In the genomic region with DNA sequence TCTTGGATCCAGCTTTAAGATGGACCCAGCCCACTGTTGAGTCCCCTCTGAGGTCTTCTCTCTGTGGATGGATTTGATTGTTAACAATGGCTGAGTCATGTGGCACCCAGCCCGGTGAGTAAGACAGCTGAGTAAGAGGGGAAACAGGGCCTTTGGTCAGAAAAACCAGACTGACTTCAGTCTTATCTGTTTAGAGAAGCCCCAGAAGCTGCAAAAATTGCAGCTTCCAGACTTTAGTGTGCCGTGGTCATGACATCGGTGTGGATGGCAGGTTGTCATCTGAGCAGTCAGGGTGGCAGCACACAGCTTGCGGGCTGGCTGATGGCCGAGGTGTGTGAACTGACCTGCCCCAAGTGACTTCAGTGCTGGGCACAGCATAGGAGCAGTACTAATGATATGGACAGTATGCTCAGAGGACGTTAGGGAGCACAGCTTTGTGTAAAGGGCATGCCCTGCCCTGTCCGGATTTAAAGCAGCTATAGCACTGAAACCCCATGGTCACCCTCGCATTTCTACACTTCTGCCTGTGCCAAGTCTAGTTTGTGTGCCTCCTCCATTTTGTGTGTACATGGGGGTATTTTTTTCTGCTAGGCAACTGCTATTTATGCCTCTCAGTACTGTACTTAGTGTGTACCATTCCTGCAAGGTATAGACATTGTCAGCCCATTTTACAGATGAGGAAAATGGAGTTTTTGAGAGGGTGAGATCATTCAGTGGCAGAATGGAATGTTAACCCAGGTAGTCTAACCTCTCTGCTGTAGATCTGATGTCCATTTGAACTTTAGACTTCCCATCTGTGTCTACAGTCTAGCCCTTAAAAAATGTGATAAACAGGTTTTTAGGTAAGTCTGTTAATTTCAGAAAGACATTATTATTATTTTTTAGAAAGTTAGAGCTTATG, we compare ENCODE assay signal across 1 cellular context.
TF ChIP-seq lines count a peak whose summit lies in the region.

No MANE protein-coding gene starts in this region.

TF ChIP-seq in K562, 482 proteins besides CTCF, POLR2A, EP300 and RAD21 (continued from another document):
- TF ChIP-seq, protein P1, sequence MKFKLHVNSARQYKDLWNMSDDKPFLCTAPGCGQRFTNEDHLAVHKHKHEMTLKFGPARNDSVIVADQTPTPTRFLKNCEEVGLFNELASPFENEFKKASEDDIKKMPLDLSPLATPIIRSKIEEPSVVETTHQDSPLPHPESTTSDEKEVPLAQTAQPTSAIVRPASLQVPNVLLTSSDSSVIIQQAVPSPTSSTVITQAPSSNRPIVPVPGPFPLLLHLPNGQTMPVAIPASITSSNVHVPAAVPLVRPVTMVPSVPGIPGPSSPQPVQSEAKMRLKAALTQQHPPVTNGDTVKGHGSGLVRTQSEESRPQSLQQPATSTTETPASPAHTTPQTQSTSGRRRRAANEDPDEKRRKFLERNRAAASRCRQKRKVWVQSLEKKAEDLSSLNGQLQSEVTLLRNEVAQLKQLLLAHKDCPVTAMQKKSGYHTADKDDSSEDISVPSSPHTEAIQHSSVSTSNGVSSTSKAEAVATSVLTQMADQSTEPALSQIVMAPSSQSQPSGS (CRISPR knock-in tag; IDR thresholded peaks at IDR 0.05), result no peak
- TF ChIP-seq FOXA1 (IDR thresholded peaks at IDR 0.05; ENCODE audit: borderline replicate concordance), result no peak
- no peak for TF ChIP-seq REST (CRISPR knock-in tag; IDR thresholded peaks at IDR 0.05; ENCODE audit: low read depth)
- TF ChIP-seq, protein P2, sequence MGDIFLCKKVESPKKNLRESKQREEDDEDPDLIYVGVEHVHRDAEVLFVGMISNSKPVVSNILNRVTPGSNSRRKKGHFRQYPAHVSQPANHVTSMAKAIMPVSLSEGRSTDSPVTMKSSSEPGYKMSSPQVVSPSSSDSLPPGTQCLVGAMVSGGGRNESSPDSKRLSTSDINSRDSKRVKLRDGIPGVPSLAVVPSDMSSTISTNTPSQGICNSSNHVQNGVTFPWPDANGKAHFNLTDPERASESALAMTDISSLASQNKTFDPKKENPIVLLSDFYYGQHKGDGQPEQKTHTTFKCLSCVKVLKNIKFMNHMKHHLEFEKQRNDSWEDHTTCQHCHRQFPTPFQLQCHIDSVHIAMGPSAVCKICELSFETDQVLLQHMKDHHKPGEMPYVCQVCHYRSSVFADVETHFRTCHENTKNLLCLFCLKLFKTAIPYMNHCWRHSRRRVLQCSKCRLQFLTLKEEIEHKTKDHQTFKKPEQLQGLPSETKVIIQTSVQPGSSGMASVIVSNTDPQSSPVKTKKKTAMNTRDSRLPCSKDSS (IDR thresholded peaks at IDR 0.05; ENCODE audit: low read depth, partially characterized antibody), result no peak
- TF ChIP-seq POU5F1 (IDR thresholded peaks at IDR 0.05; ENCODE audit: borderline replicate concordance, low read depth, low read length, partially characterized antibody), result no peak
- TF ChIP-seq ZC3H11A (IDR thresholded peaks at IDR 0.05; ENCODE audit: low read depth, low read length), result no peak
- no peak for TF ChIP-seq ZNF146 (CRISPR knock-in tag; IDR thresholded peaks at IDR 0.05; ENCODE audit: unreplicated experiment)
- peak; percentile 90 for TF ChIP-seq BCOR (IDR thresholded peaks at IDR 0.05)
- peak; percentile 56; the same call in 1 of the 2 replicates for TF ChIP-seq MTA3 (IDR thresholded peaks at IDR 0.05; ENCODE audit: borderline replicate concordance)
- TF ChIP-seq TCF3 (CRISPR knock-in tag; IDR thresholded peaks at IDR 0.05), result no peak
- no peak for TF ChIP-seq ZNF197 (CRISPR knock-in tag; IDR thresholded peaks at IDR 0.05; ENCODE audit: low read depth)
- TF ChIP-seq KAT2B (IDR thresholded peaks at IDR 0.05; ENCODE audit: low read depth, low read length), result no peak
- TF ChIP-seq ZNF583 (CRISPR knock-in tag; IDR thresholded peaks at IDR 0.05), result no peak
- peak; percentile 24; the same call in 1 of the 2 replicates for TF ChIP-seq ATF7 (IDR thresholded peaks at IDR 0.05)
- no peak for TF ChIP-seq CHAMP1 (IDR thresholded peaks at IDR 0.05)
- TF ChIP-seq CHCHD3 (CRISPR knock-in tag; IDR thresholded peaks at IDR 0.05), result no peak
- TF ChIP-seq MTA2 (IDR thresholded peaks at IDR 0.05; ENCODE audit: low read depth), result no peak
- no peak for TF ChIP-seq ZNF184 (CRISPR knock-in tag; IDR thresholded peaks at IDR 0.05)
- TF ChIP-seq ZNF699 (CRISPR knock-in tag; IDR thresholded peaks at IDR 0.05; ENCODE audit: insufficient replicate concordance), result no peak
- peak; percentile 75 for TF ChIP-seq ARID1B (IDR thresholded peaks at IDR 0.05)
- TF ChIP-seq CHD1 (IDR thresholded peaks at IDR 0.05; ENCODE audit: low read length), result no peak
- TF ChIP-seq PHB2 (IDR thresholded peaks at IDR 0.05; ENCODE audit: low read depth), result no peak
- no peak for TF ChIP-seq ARHGAP35 (IDR thresholded peaks at IDR 0.05; ENCODE audit: partially characterized antibody)
- TF ChIP-seq, protein P3, sequence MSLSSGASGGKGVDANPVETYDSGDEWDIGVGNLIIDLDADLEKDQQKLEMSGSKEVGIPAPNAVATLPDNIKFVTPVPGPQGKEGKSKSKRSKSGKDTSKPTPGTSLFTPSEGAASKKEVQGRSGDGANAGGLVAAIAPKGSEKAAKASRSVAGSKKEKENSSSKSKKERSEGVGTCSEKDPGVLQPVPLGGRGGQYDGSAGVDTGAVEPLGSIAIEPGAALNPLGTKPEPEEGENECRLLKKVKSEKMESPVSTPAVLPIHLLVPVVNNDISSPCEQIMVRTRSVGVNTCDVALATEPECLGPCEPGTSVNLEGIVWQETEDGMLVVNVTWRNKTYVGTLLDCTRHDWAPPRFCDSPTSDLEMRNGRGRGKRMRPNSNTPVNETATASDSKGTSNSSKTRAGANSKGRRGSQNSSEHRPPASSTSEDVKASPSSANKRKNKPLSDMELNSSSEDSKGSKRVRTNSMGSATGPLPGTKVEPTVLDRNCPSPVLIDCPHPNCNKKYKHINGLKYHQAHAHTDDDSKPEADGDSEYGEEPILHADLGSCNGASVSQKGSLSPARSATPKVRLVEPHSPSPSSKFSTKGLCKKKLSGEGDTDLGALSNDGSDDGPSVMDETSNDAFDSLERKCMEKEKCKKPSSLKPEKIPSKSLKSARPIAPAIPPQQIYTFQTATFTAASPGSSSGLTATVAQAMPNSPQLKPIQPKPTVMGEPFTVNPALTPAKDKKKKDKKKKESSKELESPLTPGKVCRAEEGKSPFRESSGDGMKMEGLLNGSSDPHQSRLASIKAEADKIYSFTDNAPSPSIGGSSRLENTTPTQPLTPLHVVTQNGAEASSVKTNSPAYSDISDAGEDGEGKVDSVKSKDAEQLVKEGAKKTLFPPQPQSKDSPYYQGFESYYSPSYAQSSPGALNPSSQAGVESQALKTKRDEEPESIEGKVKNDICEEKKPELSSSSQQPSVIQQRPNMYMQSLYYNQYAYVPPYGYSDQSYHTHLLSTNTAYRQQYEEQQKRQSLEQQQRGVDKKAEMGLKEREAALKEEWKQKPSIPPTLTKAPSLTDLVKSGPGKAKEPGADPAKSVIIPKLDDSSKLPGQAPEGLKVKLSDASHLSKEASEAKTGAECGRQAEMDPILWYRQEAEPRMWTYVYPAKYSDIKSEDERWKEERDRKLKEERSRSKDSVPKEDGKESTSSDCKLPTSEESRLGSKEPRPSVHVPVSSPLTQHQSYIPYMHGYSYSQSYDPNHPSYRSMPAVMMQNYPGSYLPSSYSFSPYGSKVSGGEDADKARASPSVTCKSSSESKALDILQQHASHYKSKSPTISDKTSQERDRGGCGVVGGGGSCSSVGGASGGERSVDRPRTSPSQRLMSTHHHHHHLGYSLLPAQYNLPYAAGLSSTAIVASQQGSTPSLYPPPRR (CRISPR knock-in tag; IDR thresholded peaks at IDR 0.05; ENCODE audit: borderline replicate concordance), result no peak
- TF ChIP-seq SIN3A (IDR thresholded peaks at IDR 0.05; ENCODE audit: borderline replicate concordance in 2 of 2, control insufficient read depth in 1 of 2, low read depth in 2 of 2, low read length in 2 of 2), result no peak
- peak; percentile 81 for TF ChIP-seq SMARCE1 (IDR thresholded peaks at IDR 0.05)
- TF ChIP-seq MED1 (CRISPR knock-in tag; IDR thresholded peaks at IDR 0.05; ENCODE audit: borderline replicate concordance), result no peak
- TF ChIP-seq HLTF (IDR thresholded peaks at IDR 0.05), result no peak
- TF ChIP-seq IRF1 (CRISPR knock-in tag; IDR thresholded peaks at IDR 0.05; ENCODE audit: borderline replicate concordance), result no peak
- TF ChIP-seq TEAD2 (tag; IDR thresholded peaks at IDR 0.05), result no peak
- TF ChIP-seq ZNF696 (CRISPR knock-in tag; conservative IDR thresholded peaks at IDR 0.05), result no peak
- TF ChIP-seq, protein P4, sequence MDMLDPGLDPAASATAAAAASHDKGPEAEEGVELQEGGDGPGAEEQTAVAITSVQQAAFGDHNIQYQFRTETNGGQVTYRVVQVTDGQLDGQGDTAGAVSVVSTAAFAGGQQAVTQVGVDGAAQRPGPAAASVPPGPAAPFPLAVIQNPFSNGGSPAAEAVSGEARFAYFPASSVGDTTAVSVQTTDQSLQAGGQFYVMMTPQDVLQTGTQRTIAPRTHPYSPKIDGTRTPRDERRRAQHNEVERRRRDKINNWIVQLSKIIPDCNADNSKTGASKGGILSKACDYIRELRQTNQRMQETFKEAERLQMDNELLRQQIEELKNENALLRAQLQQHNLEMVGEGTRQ (CRISPR knock-in tag; IDR thresholded peaks at IDR 0.05), result peak; percentile 4; the same call in 1 of the 2 replicates
- TF ChIP-seq HMG20A (CRISPR knock-in tag; conservative IDR thresholded peaks at IDR 0.05), result no peak
- TF ChIP-seq GTF2F1 (IDR thresholded peaks at IDR 0.05; ENCODE audit: low read depth, low read length), result no peak
- 0 out of 2 replicates have a peak, but pooled peaks have one; percentile 10 for TF ChIP-seq ZNF395 (CRISPR knock-in tag; IDR thresholded peaks at IDR 0.05)
- no peak for TF ChIP-seq CBX3 (IDR thresholded peaks at IDR 0.05; ENCODE audit: borderline replicate concordance in 1 of 2, low read length in 2 of 2)
